Comparison of ENCODE assay signal across 33 cellular contexts in the genomic region with DNA sequence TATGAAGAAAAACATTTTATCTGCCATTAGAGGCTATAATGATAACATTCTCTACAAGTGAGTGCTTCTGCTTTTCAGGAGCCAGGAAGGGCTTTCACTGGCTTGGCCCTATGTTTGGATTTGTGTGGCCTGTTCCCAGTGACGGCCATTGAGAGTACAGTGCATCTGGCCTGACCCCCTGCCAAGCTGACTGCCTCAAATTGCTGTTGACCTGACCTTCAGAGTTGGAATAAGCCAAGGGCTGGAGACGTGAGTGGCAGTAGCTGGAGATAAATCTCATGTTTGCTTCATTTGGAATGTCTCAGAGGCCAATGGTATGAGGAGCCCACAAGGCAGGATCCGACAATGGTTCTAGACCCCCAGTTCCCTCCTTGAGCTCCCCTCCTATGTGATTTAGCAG. TPM values are rescaled to one million over a fixed set of nuclear protein-coding genes. Genes with fewer than 3 reads are reported as not detected.
"Had no signal": no experiment of that assay in that cellular context is flagged by ENCODE, and none has a peak within 500 bp of the region (broad histone marks: within the 10 kb centered on the region; RNA-seq: fewer than 3 reads in every experiment).

No MANE protein-coding gene starts in this region.

- H3K9me3 ChIP-seq: adrenal gland, body of pancreas, gastroesophageal sphincter had no signal

- H3K27ac ChIP-seq: adrenal gland, body of pancreas, cardiac muscle cell, coronary artery, dorsolateral prefrontal cortex, gastroesophageal sphincter, WERI-Rb-1 had no signal

- H3K4me3 Mint-ChIP-seq: activated B cell treated with CpG ODN at 0.5 μM for 24 hours; activated CD8-positive, alpha-beta T cell treated with anti-CD3 and anti-CD28 coated beads for 36 hours; activated naive CD4-positive, alpha-beta T cell treated with anti-CD3 and anti-CD28 coated beads for 36 hours; activated naive CD4-positive, alpha-beta T cell treated with anti-CD3 and anti-CD28 coated beads, Interleukin-2, amount 50 U/mL, for 24 hours; activated naive CD8-positive, alpha-beta T cell treated with anti-CD3 and anti-CD28 coated beads for 36 hours; activated naive CD8-positive, alpha-beta T cell treated with anti-CD3 and anti-CD28 coated beads, Interleukin-2, amount 50 U/mL, for 24 hours; activated T-cell treated with anti-CD3 and anti-CD28 coated beads, Interleukin-2, amount 50 U/mL, for 4 hours; central memory CD8-positive, alpha-beta T cell; dendritic cell treated with granulocyte-macrophage colony-stimulating factor and Interleukin-4, amounts not matched to agents 40 ng/mL and 50 ng/mL, for 4 days; endodermal cell had no signal

- H3K4me1 ChIP-seq: adrenal gland, body of pancreas, gastroesophageal sphincter had no signal

- H3K4me1 Mint-ChIP-seq: activated naive CD4-positive, alpha-beta T cell treated with anti-CD3 and anti-CD28 coated beads, Interleukin-2, amount 50 U/mL, for 24 hours; activated naive CD8-positive, alpha-beta T cell treated with anti-CD3 and anti-CD28 coated beads for 36 hours; activated naive CD8-positive, alpha-beta T cell treated with anti-CD3 and anti-CD28 coated beads, Interleukin-2, amount 50 U/mL, for 24 hours; endodermal cell had no signal

- H3K27ac Mint-ChIP-seq: activated B cell treated with CpG ODN at 0.5 μM for 24 hours; activated CD8-positive, alpha-beta T cell treated with anti-CD3 and anti-CD28 coated beads for 36 hours; activated naive CD4-positive, alpha-beta T cell treated with anti-CD3 and anti-CD28 coated beads for 36 hours; activated naive CD4-positive, alpha-beta T cell treated with anti-CD3 and anti-CD28 coated beads, Interleukin-2, amount 50 U/mL, for 24 hours; activated naive CD8-positive, alpha-beta T cell treated with anti-CD3 and anti-CD28 coated beads for 36 hours; activated naive CD8-positive, alpha-beta T cell treated with anti-CD3 and anti-CD28 coated beads, Interleukin-2, amount 50 U/mL, for 24 hours; activated T-helper 2 cell treated with anti-CD3 and anti-CD28 coated beads, Interferon-gamma antibody, Interleukin-2, Interleukin-4, amounts not matched to agents 10 μg/mL and 5 μg/mL and 100 μg/mL, durations not matched to agents 14 hours and 24 hours and 36 hours; dendritic cell treated with granulocyte-macrophage colony-stimulating factor and Interleukin-4, amounts not matched to agents 40 ng/mL and 50 ng/mL, for 4 days; endodermal cell had no signal

- DNase-seq: activated B cell treated with CpG ODN at 0.5 μM for 24 hours; activated CD4-positive, alpha-beta T cell treated with anti-CD3 and anti-CD28 coated beads, Interleukin-2, amount 50 U/mL, for 1 hour; activated CD4-positive, alpha-beta T cell treated with anti-CD3 and anti-CD28 coated beads, Interleukin-2, amount 50 U/mL, for 48 hours; activated CD8-positive, alpha-beta memory T cell treated with anti-CD3 and anti-CD28 coated beads for 24 hours; activated CD8-positive, alpha-beta T cell treated with anti-CD3 and anti-CD28 coated beads for 36 hours; activated effector memory CD4-positive, alpha-beta T cell treated with anti-CD3 and anti-CD28 coated beads, Interleukin-2, amount 50 U/mL, for 16 hours; activated naive CD4-positive, alpha-beta T cell treated with anti-CD3 and anti-CD28 coated beads for 36 hours; activated naive CD8-positive, alpha-beta T cell treated with anti-CD3 and anti-CD28 coated beads for 36 hours; activated naive CD8-positive, alpha-beta T cell treated with anti-CD3 and anti-CD28 coated beads, Interleukin-2, amount 50 U/mL, for 24 hours; activated T-cell treated with anti-CD3 and anti-CD28 coated beads, Interleukin-2, amount 50 U/mL, for 4 hours; adrenal gland; amygdala; aorta; body of pancreas; dorsolateral prefrontal cortex; effector memory CD4-positive, alpha-beta T cell; endodermal cell; foreskin melanocyte; T1000; WERI-Rb-1 had no signal

- H3K36me3 Mint-ChIP-seq: activated naive CD4-positive, alpha-beta T cell treated with anti-CD3 and anti-CD28 coated beads, Interleukin-2, amount 50 U/mL, for 24 hours; activated naive CD8-positive, alpha-beta T cell treated with anti-CD3 and anti-CD28 coated beads for 36 hours had no signal

- H3K27me3 Mint-ChIP-seq: activated B cell treated with CpG ODN at 0.5 μM for 24 hours; activated naive CD8-positive, alpha-beta T cell treated with anti-CD3 and anti-CD28 coated beads for 36 hours; activated naive CD8-positive, alpha-beta T cell treated with anti-CD3 and anti-CD28 coated beads, Interleukin-2, amount 50 U/mL, for 24 hours; dendritic cell treated with granulocyte-macrophage colony-stimulating factor and Interleukin-4, amounts not matched to agents 40 ng/mL and 50 ng/mL, for 4 days had no signal

- H3K27me3 ChIP-seq: adrenal gland, body of pancreas, cardiac muscle cell, dorsolateral prefrontal cortex, gastroesophageal sphincter had no signal

- H3K9me3 Mint-ChIP-seq: activated B cell treated with CpG ODN at 0.5 μM for 24 hours; activated CD8-positive, alpha-beta T cell treated with anti-CD3 and anti-CD28 coated beads for 36 hours; activated naive CD4-positive, alpha-beta T cell treated with anti-CD3 and anti-CD28 coated beads for 36 hours; activated naive CD4-positive, alpha-beta T cell treated with anti-CD3 and anti-CD28 coated beads, Interleukin-2, amount 50 U/mL, for 24 hours; activated naive CD8-positive, alpha-beta T cell treated with anti-CD3 and anti-CD28 coated beads for 36 hours; activated naive CD8-positive, alpha-beta T cell treated with anti-CD3 and anti-CD28 coated beads, Interleukin-2, amount 50 U/mL, for 24 hours; activated T-cell treated with anti-CD3 and anti-CD28 coated beads, Interleukin-2, amount 50 U/mL, for 4 hours; activated T-helper 2 cell treated with anti-CD3 and anti-CD28 coated beads, Interferon-gamma antibody, Interleukin-2, Interleukin-4, amounts not matched to agents 10 μg/mL and 5 μg/mL and 100 μg/mL, durations not matched to agents 14 hours and 24 hours and 36 hours; central memory CD8-positive, alpha-beta T cell; dendritic cell treated with granulocyte-macrophage colony-stimulating factor and Interleukin-4, amounts not matched to agents 40 ng/mL and 50 ng/mL, for 4 days had no signal

- H3K4me3 ChIP-seq: adrenal gland, body of pancreas, cardiac muscle cell, coronary artery, dorsolateral prefrontal cortex, gastroesophageal sphincter had no signal

- ATAC-seq: activated CD4-positive, CD25-positive, alpha-beta regulatory T cell treated with anti-CD3 and anti-CD28 coated beads, Interleukin-2, amount 50 U/mL, for 24 hours; activated T-cell treated with anti-CD3 and anti-CD28 coated beads, Interleukin-2, amount 50 U/mL, for 4 hours; body of pancreas; esophagus mucosa; gastroesophageal sphincter had no signal

- H3K36me3 ChIP-seq: adrenal gland, cardiac muscle cell, gastroesophageal sphincter, WERI-Rb-1 had no signal

RNA-seq across cellular contexts. Expression of gene PLEKHG7, which starts 28.3 kb away (rescaled TPM):
- total RNA-seq: activated CD8-positive, alpha-beta T cell treated with anti-CD3 and anti-CD28 coated beads for 36 hours; activated naive CD4-positive, alpha-beta T cell treated with anti-CD3 and anti-CD28 coated beads for 36 hours; activated naive CD8-positive, alpha-beta T cell treated with anti-CD3 and anti-CD28 coated beads for 36 hours; activated T-cell treated with anti-CD3 and anti-CD28 coated beads, Interleukin-2, amount 50 U/mL, for 4 hours; activated T-helper 2 cell treated with anti-CD3 and anti-CD28 coated beads, Interferon-gamma antibody, Interleukin-2, Interleukin-4, amounts not matched to agents 10 μg/mL and 5 μg/mL and 100 μg/mL, durations not matched to agents 14 hours and 24 hours and 36 hours; adrenal gland; aorta; cardiac muscle cell; cerebellum; dorsolateral prefrontal cortex; endodermal cell; gastroesophageal sphincter; glomerular endothelial cell; T-helper 1 cell treated with Interleukin-12 subunit alpha and Interleukin-12 subunit beta and Interleukin-4 antibody, amounts not matched to agents 30 ng/mL and 1 ng/mL, for 36 hours; T-helper 2 cell treated with Interferon-gamma antibody and Interleukin-4, amounts not matched to agents 100 ng/mL and 5 ng/mL, for 36 hours had no signal
- polyA plus RNA-seq: adrenal gland, aorta, cardiac muscle cell had no signal
